ENCODE assay signal across 13 cellular contexts in genomic region chr15:82831894-82832600, GRCh38. TPM values are rescaled to one million over a fixed set of nuclear protein-coding genes. Genes with fewer than 3 reads are reported as not detected.
DNase-seq lines count a peak whose midpoint lies in the region; ATAC-seq and TF ChIP-seq lines count a peak whose summit lies in the region.
"Had no signal": no experiment of that assay in that cellular context is flagged by ENCODE, and none has a peak within 500 bp of the region (broad histone marks: within the 10 kb centered on the region; RNA-seq: fewer than 3 reads in every experiment).

No MANE protein-coding gene starts in this region.

- no peak for ATAC-seq in CD8-positive, alpha-beta T cell
- ATAC-seq in HG03045 (IDR thresholded peaks at IDR 0.05; ENCODE audit: unreplicated experiment) (peak; percentile 14), aorta (ENCODE audit: low FRiP score) (no peak), GM18520 (IDR thresholded peaks at IDR 0.05; ENCODE audit: unreplicated experiment) (no peak)
- ATAC-seq: sciatic nerve had no signal

- intact Hi-C loops in CD8-positive, alpha-beta T cell (cut with DNase I, micrococcal nuclease), result no loop called here
- intact Hi-C loops in activated T-helper 2 cell treated with anti-CD3 and anti-CD28 coated beads, Interferon-gamma antibody, Interleukin-2, Interleukin-4, amounts not matched to agents 10 μg/mL and 5 μg/mL and 100 μg/mL, durations not matched to agents 14 hours and 24 hours and 36 hours (cut with micrococcal nuclease), result loop anchor here (1.0 to 10.0 kb wide), 6 partner anchors 21 to 233 kb away; partner anchors contain the start of genes BTBD1, C15orf40 and RAMAC
- intact Hi-C loops in aorta (cut with DNase I), result no loop called here

- TF ChIP-seq CTCF in CD8-positive, alpha-beta T cell (IDR thresholded peaks at IDR 0.05), result peak; percentile 17

- POLR2A ChIA-PET in CD8-positive, alpha-beta T cell (lab: Charles Lee), result no interaction called here

- no peak overlapping the region for H3K4me3 ChIP-seq in CD8-positive, alpha-beta T cell (ENCODE audit: low read depth, low read length)
- H3K4me3 ChIP-seq in muscle layer of duodenum (ENCODE audit: low read depth in 1 of 2, low read length in 2 of 2), result no peak overlapping the region
- H3K4me3 ChIP-seq in aorta (ENCODE audit: low read length in 2 of 2), result no peak overlapping the region

- no peaks in the 10 kb centered on the region for H3K9me3 Mint-ChIP-seq in CD8-positive, alpha-beta T cell
- H3K9me3 Mint-ChIP-seq in activated T-helper 2 cell treated with anti-CD3 and anti-CD28 coated beads, Interferon-gamma antibody, Interleukin-2, Interleukin-4, amounts not matched to agents 10 μg/mL and 5 μg/mL and 100 μg/mL, durations not matched to agents 14 hours and 24 hours and 36 hours, result no peaks in the 10 kb centered on the region

- H3K4me3 Mint-ChIP-seq in CD8-positive, alpha-beta T cell, result no peak overlapping the region
- peak overlapping the region; percentile 49 for H3K4me3 Mint-ChIP-seq in activated T-helper 2 cell treated with anti-CD3 and anti-CD28 coated beads, Interferon-gamma antibody, Interleukin-2, Interleukin-4, amounts not matched to agents 10 μg/mL and 5 μg/mL and 100 μg/mL, durations not matched to agents 14 hours and 24 hours and 36 hours (ENCODE audit: low read depth)

- no peaks in the 10 kb centered on the region for H3K4me1 ChIP-seq in CD8-positive, alpha-beta T cell (ENCODE audit: insufficient read depth, low read length)
- H3K4me1 ChIP-seq in muscle layer of duodenum (ENCODE audit: control insufficient read depth in 1 of 2, insufficient read depth in 2 of 2, low read length in 2 of 2) (no peaks in the 10 kb centered on the region), aorta (ENCODE audit: control insufficient read depth in 1 of 2, insufficient read depth in 2 of 2, low read length in 2 of 2) (no peaks in the 10 kb centered on the region)

- H3K27me3 ChIP-seq in CD8-positive, alpha-beta T cell (ENCODE audit: insufficient read depth, low read length), result no peaks in the 10 kb centered on the region
- no peaks in the 10 kb centered on the region for H3K27me3 ChIP-seq in muscle layer of duodenum (ENCODE audit: low read depth, low read length)
- H3K27me3 ChIP-seq in aorta (ENCODE audit: control insufficient read depth in 1 of 2, insufficient read depth in 2 of 2, low read length in 1 of 2), result no peaks in the 10 kb centered on the region

- CTCF ChIA-PET in CD8-positive, alpha-beta T cell (lab: Charles Lee), result interaction anchor here (0.8 to 1.6 kb wide), 2 partner anchors 17 to 19 kb away, joined by 4 read pairs; no protein-coding TSS in a partner anchor

- H3K9me3 ChIP-seq in CD8-positive, alpha-beta T cell (ENCODE audit: low read length), result no peaks in the 10 kb centered on the region
- H3K9me3 ChIP-seq in muscle layer of duodenum (ENCODE audit: control insufficient read depth in 1 of 2, low read length in 2 of 2), result no peaks in the 10 kb centered on the region
- H3K9me3 ChIP-seq in aorta (ENCODE audit: control insufficient read depth, low read length), result peaks cover 1% of the 10 kb centered on the region

- DNase-seq in CD8-positive, alpha-beta T cell, result no peak
- DNase-seq in activated T-helper 2 cell treated with anti-CD3 and anti-CD28 coated beads, Interferon-gamma antibody, Interleukin-2, Interleukin-4, amounts not matched to agents 10 μg/mL and 5 μg/mL and 100 μg/mL, durations not matched to agents 14 hours and 24 hours and 36 hours (ENCODE audit: low spot score), result no peak
- DNase-seq in UCSD-AML1 (lab: John Stamatoyannopoulos, UW; ENCODE audit: unreplicated experiment) (no peak), aorta (no peak)
- DNase-seq in activated CD4-positive, CD25-positive, alpha-beta regulatory T cell (lab: John Stamatoyannopoulos, UW), result no peak
- DNase-seq: DMS 273 treated with DMSO at 0.1 percent for 48 hours; effector CD4-positive, alpha-beta T cell; hippocampal formation; NCI-H2029 treated with DMSO at 0.1 percent for 48 hours had no signal

- H3K36me3 Mint-ChIP-seq in CD8-positive, alpha-beta T cell, result peaks cover 90% of the 10 kb centered on the region
- H3K36me3 Mint-ChIP-seq in activated T-helper 2 cell treated with anti-CD3 and anti-CD28 coated beads, Interferon-gamma antibody, Interleukin-2, Interleukin-4, amounts not matched to agents 10 μg/mL and 5 μg/mL and 100 μg/mL, durations not matched to agents 14 hours and 24 hours and 36 hours (ENCODE audit: low read depth), result peaks cover 90% of the 10 kb centered on the region

- H3K36me3 ChIP-seq in CD8-positive, alpha-beta T cell (ENCODE audit: insufficient read depth, low read length), result peaks cover 50% of the 10 kb centered on the region
- H3K36me3 ChIP-seq in muscle layer of duodenum (ENCODE audit: control insufficient read depth in 1 of 2, insufficient read depth in 2 of 2, low read length in 2 of 2) (peaks cover 69 to 84% of the 10 kb centered on the region in 2 donors), aorta (ENCODE audit: control insufficient read depth in 1 of 2, insufficient read depth in 2 of 2, low read length in 1 of 2) (peaks cover 0 to 8% of the 10 kb centered on the region in 2 donors)

- H3K27ac ChIP-seq in CD8-positive, alpha-beta T cell (ENCODE audit: low read depth, low read length), result no peak overlapping the region
- H3K27ac ChIP-seq in muscle layer of duodenum (ENCODE audit: low read length) (peak overlapping the region; percentile 8), aorta (ENCODE audit: low read depth in 1 of 2, low read length in 2 of 2) (no peak overlapping the region)

- 94 to 95% methylated on average over 5 of the region's 5 CpGs for WGBS in aorta, 2 donors

- H3K27me3 Mint-ChIP-seq in CD8-positive, alpha-beta T cell (ENCODE audit: low read depth), result no peaks in the 10 kb centered on the region
- no peaks in the 10 kb centered on the region for H3K27me3 Mint-ChIP-seq in activated T-helper 2 cell treated with anti-CD3 and anti-CD28 coated beads, Interferon-gamma antibody, Interleukin-2, Interleukin-4, amounts not matched to agents 10 μg/mL and 5 μg/mL and 100 μg/mL, durations not matched to agents 14 hours and 24 hours and 36 hours (ENCODE audit: low read depth)

- H3K4me1 Mint-ChIP-seq in CD8-positive, alpha-beta T cell (ENCODE audit: low read depth), result peaks cover 7% of the 10 kb centered on the region
- peaks cover 46% of the 10 kb centered on the region for H3K4me1 Mint-ChIP-seq in activated T-helper 2 cell treated with anti-CD3 and anti-CD28 coated beads, Interferon-gamma antibody, Interleukin-2, Interleukin-4, amounts not matched to agents 10 μg/mL and 5 μg/mL and 100 μg/mL, durations not matched to agents 14 hours and 24 hours and 36 hours (ENCODE audit: low read depth)

- no peak overlapping the region for H3K27ac Mint-ChIP-seq in CD8-positive, alpha-beta T cell
- peak overlapping the region; percentile 91 for H3K27ac Mint-ChIP-seq in activated T-helper 2 cell treated with anti-CD3 and anti-CD28 coated beads, Interferon-gamma antibody, Interleukin-2, Interleukin-4, amounts not matched to agents 10 μg/mL and 5 μg/mL and 100 μg/mL, durations not matched to agents 14 hours and 24 hours and 36 hours

RNA-seq across cellular contexts. Expression of gene WHAMM, which starts 22.6 kb away (rescaled TPM):
- 100 to 1,000 TPM; 123 to 124 TPM for total RNA-seq in CD8-positive, alpha-beta T cell
- total RNA-seq in activated T-helper 2 cell treated with anti-CD3 and anti-CD28 coated beads, Interferon-gamma antibody, Interleukin-2, Interleukin-4, amounts not matched to agents 10 μg/mL and 5 μg/mL and 100 μg/mL, durations not matched to agents 14 hours and 24 hours and 36 hours, result 4.0 and 4.2 TPM in 2 replicates
- 10 to 100 TPM; 11.5 to 11.8 TPM for total RNA-seq in aorta
- polyA plus RNA-seq in aorta, result 1 to 10 TPM; 2.0 to 4.2 TPM

RNA-seq across cellular contexts. Expression of gene FSD2, which starts 26.2 kb away (rescaled TPM):
- not detected for total RNA-seq in CD8-positive, alpha-beta T cell
- not detected in 2 replicates for total RNA-seq in activated T-helper 2 cell treated with anti-CD3 and anti-CD28 coated beads, Interferon-gamma antibody, Interleukin-2, Interleukin-4, amounts not matched to agents 10 μg/mL and 5 μg/mL and 100 μg/mL, durations not matched to agents 14 hours and 24 hours and 36 hours
- total RNA-seq in aorta, result not detected
- polyA plus RNA-seq in aorta, result under 1 TPM in 1 of 2 donors, not detected in 1; under 0.01 TPM
- total RNA-seq: sciatic nerve had no signal

Comparison
In these comparisons a context has a peak if more than half of its experiments do, and no peak if none do; other contexts are left out.
1. RNA of gene WHAMM, which starts 22.6 kb away (total RNA-seq): 123 to 124 TPM in CD8-positive, alpha-beta T cell; 11.5 to 11.8 TPM in aorta and 4.0 to 4.2 TPM in activated T-helper 2 cell treated with anti-CD3 and anti-CD28 coated beads, Interferon-gamma antibody, Interleukin-2, Interleukin-4, amounts not matched to agents 10 μg/mL and 5 μg/mL and 100 μg/mL, durations not matched to agents 14 hours and 24 hours and 36 hours; every median in the first group is over 4 times any median in the second.